ENCODE assay signal across 1 cellular context in genomic region chr17:63290784-63291183, GRCh38.
TF ChIP-seq lines count a peak whose summit lies in the region.

No MANE protein-coding gene starts in this region.

TF ChIP-seq in IMR-90, 13 proteins besides CTCF, POLR2A, EP300 and RAD21 (continued from another document):
- no peak for TF ChIP-seq MAZ (IDR thresholded peaks at IDR 0.05; ENCODE audit: borderline replicate concordance, low read depth, low read length)
- TF ChIP-seq RCOR1 (IDR thresholded peaks at IDR 0.05; ENCODE audit: insufficient replicate concordance, low read length): no peak
- no peak for TF ChIP-seq ELK1 (IDR thresholded peaks at IDR 0.05; ENCODE audit: borderline replicate concordance, low read depth, low read length)
- no peak for TF ChIP-seq NFE2L2 (IDR thresholded peaks at IDR 0.05; ENCODE audit: low read depth, low read length)
- no peak for TF ChIP-seq USF2 (IDR thresholded peaks at IDR 0.05; ENCODE audit: low read depth, low read length)
- no peak for TF ChIP-seq RFX5 (IDR thresholded peaks at IDR 0.05; ENCODE audit: low read depth, low read length)
- no peak for TF ChIP-seq CEBPB (IDR thresholded peaks at IDR 0.05; ENCODE audit: low read depth, low read length)
- no peak for TF ChIP-seq BHLHE40 (IDR thresholded peaks at IDR 0.05; ENCODE audit: low read depth, low read length)
TF ChIP-seq in IMR-90: peak in this region for 0.
